ENCODE assay signal across 10 cellular contexts in the genomic region with DNA sequence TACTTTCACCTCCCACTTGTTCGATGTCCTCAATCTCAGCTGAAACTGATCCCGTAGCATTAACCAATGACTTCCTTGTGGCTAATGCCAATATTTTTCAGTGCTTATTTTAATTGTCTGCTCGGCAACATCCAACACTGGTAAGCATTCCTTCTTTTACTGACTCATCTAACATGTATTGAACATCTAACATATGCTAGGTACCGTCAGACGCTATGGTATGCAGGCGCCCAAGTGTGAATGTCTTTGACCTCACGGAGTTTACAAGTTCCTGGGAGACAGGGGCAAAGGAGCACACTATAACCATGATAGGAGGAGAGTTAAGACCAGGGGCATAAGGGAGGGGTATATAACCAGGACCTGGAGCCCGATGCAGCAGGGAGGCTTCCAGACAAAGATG. TPM values are rescaled to one million over a fixed set of nuclear protein-coding genes. Genes with fewer than 3 reads are reported as not detected.
DNase-seq lines count a peak whose midpoint lies in the region; ATAC-seq and TF ChIP-seq lines count a peak whose summit lies in the region.
"Had no signal": no experiment of that assay in that cellular context is flagged by ENCODE, and none has a peak within 500 bp of the region (broad histone marks: within the 10 kb centered on the region; RNA-seq: fewer than 3 reads in every experiment).

No MANE protein-coding gene starts in this region.

- peaks cover 19% of the 10 kb centered on the region for H4K20me1 ChIP-seq in BLaER1
- peaks cover 3% of the 10 kb centered on the region; the same call in 1 of the 2 replicates for H4K20me1 ChIP-seq in GM23338 (replicated peaks; ENCODE audit: insufficient read depth)

- peaks cover 5% of the 10 kb centered on the region; the same call in 2 of the 3 replicates for H3K9me3 Mint-ChIP-seq in GM23338
- no peaks in the 10 kb centered on the region for H3K9me3 Mint-ChIP-seq in activated T-helper 2 cell treated with anti-CD3 and anti-CD28 coated beads, Interferon-gamma antibody, Interleukin-2, Interleukin-4, amounts not matched to agents 10 μg/mL and 5 μg/mL and 100 μg/mL, durations not matched to agents 14 hours and 24 hours and 36 hours
- no peaks in the 10 kb centered on the region for H3K9me3 Mint-ChIP-seq in mesothelial cell of epicardium

- no peak overlapping the region for H3K4me3 ChIP-seq in BLaER1
- H3K4me3 ChIP-seq in GM23338, result no peak overlapping the region
- no peak overlapping the region for H3K4me3 ChIP-seq in colonic mucosa

- H3K4me1 ChIP-seq in BLaER1, result peaks cover 50% of the 10 kb centered on the region
- H3K4me1 ChIP-seq in GM23338 (ENCODE audit: insufficient read depth), result peaks cover 15% of the 10 kb centered on the region
- peaks cover 25% of the 10 kb centered on the region for H3K4me1 ChIP-seq in colonic mucosa

- ATAC-seq in GM23338 (no peak), GM19463 (IDR thresholded peaks at IDR 0.05; ENCODE audit: unreplicated experiment) (no peak), HG03442 (IDR thresholded peaks at IDR 0.05; ENCODE audit: unreplicated experiment) (no peak), GM19324 (IDR thresholded peaks at IDR 0.05; ENCODE audit: low FRiP score, unreplicated experiment) (no peak)

- peaks cover 29% of the 10 kb centered on the region for H3K36me3 Mint-ChIP-seq in GM23338 (ENCODE audit: low read depth)
- peaks cover 37% of the 10 kb centered on the region for H3K36me3 Mint-ChIP-seq in activated T-helper 2 cell treated with anti-CD3 and anti-CD28 coated beads, Interferon-gamma antibody, Interleukin-2, Interleukin-4, amounts not matched to agents 10 μg/mL and 5 μg/mL and 100 μg/mL, durations not matched to agents 14 hours and 24 hours and 36 hours (ENCODE audit: low read depth)
- peaks cover 2% of the 10 kb centered on the region for H3K36me3 Mint-ChIP-seq in mesothelial cell of epicardium

- intact Hi-C loops in activated T-helper 2 cell treated with anti-CD3 and anti-CD28 coated beads, Interferon-gamma antibody, Interleukin-2, Interleukin-4, amounts not matched to agents 10 μg/mL and 5 μg/mL and 100 μg/mL, durations not matched to agents 14 hours and 24 hours and 36 hours (cut with micrococcal nuclease), result no loop called here
- intact Hi-C loops in colonic mucosa (cut with DNase I), result no loop called here

- peak overlapping the region; percentile 99; the same call in 1 of the 2 replicates for H3K4me2 ChIP-seq in BLaER1
- no peak overlapping the region for H3K4me2 ChIP-seq in GM23338

- H3K9me2 ChIP-seq in GM23338 (ENCODE audit: insufficient read depth), result no peaks in the 10 kb centered on the region

- DNase-seq in GM23338 (ENCODE audit: low spot score) (no peak), mesothelial cell of epicardium (ENCODE audit: low spot score in 2 of 2, unreplicated experiment in 2 of 2) (no peak), colonic mucosa (no peak)
- no peak for DNase-seq in activated T-helper 2 cell treated with anti-CD3 and anti-CD28 coated beads, Interferon-gamma antibody, Interleukin-2, Interleukin-4, amounts not matched to agents 10 μg/mL and 5 μg/mL and 100 μg/mL, durations not matched to agents 14 hours and 24 hours and 36 hours (ENCODE audit: low spot score)
- DNase-seq: hippocampal formation had no signal

- peaks cover 14% of the 10 kb centered on the region for H3K79me2 ChIP-seq in GM23338 (replicated peaks; ENCODE audit: insufficient read depth)

- H3K9me3 ChIP-seq in BLaER1, result no peaks in the 10 kb centered on the region
- H3K9me3 ChIP-seq in colonic mucosa, result no peaks in the 10 kb centered on the region

- H3K27me3 ChIP-seq in BLaER1 (no peaks in the 10 kb centered on the region), GM23338 (ENCODE audit: insufficient read depth) (peaks cover 8% of the 10 kb centered on the region; the same call in 1 of the 2 replicates), colonic mucosa (no peaks in the 10 kb centered on the region)

- H3K27me3 Mint-ChIP-seq in GM23338 (ENCODE audit: insufficient read depth, low read depth, poor library complexity) (peaks cover 23% of the 10 kb centered on the region), mesothelial cell of epicardium (ENCODE audit: low read depth) (peaks cover 2% of the 10 kb centered on the region)
- no peaks in the 10 kb centered on the region for H3K27me3 Mint-ChIP-seq in activated T-helper 2 cell treated with anti-CD3 and anti-CD28 coated beads, Interferon-gamma antibody, Interleukin-2, Interleukin-4, amounts not matched to agents 10 μg/mL and 5 μg/mL and 100 μg/mL, durations not matched to agents 14 hours and 24 hours and 36 hours (ENCODE audit: low read depth)

- peak overlapping the region; percentile 96 for H3K4me3 Mint-ChIP-seq in GM23338
- H3K4me3 Mint-ChIP-seq in activated T-helper 2 cell treated with anti-CD3 and anti-CD28 coated beads, Interferon-gamma antibody, Interleukin-2, Interleukin-4, amounts not matched to agents 10 μg/mL and 5 μg/mL and 100 μg/mL, durations not matched to agents 14 hours and 24 hours and 36 hours (ENCODE audit: low read depth), result peak overlapping the region; percentile 93
- peak overlapping the region; percentile 96 for H3K4me3 Mint-ChIP-seq in mesothelial cell of epicardium

- H3K27ac ChIP-seq in BLaER1 (no peak overlapping the region), GM23338 (ENCODE audit: low read depth) (no peak overlapping the region), colonic mucosa (no peak overlapping the region)

- H3K9ac ChIP-seq in BLaER1 (0 out of 2 replicates have a peak overlapping the region, but pooled peaks have one; percentile 4), colonic mucosa (ENCODE audit: low read depth in 2 of 2, low read length in 2 of 2) (peak overlapping the region in 1 of 2 donors; percentile 98)

- TF ChIP-seq CTCF in GM23338 (conservative IDR thresholded peaks at IDR 0.05; ENCODE audit: low read depth in 2 of 2) (no peak), mesothelial cell of epicardium (IDR thresholded peaks at IDR 0.05; ENCODE audit: unreplicated experiment) (no peak), colonic mucosa (IDR thresholded peaks at IDR 0.05) (no peak)

- peaks cover 29% of the 10 kb centered on the region for H3K4me1 Mint-ChIP-seq in GM23338
- peaks cover 31% of the 10 kb centered on the region for H3K4me1 Mint-ChIP-seq in activated T-helper 2 cell treated with anti-CD3 and anti-CD28 coated beads, Interferon-gamma antibody, Interleukin-2, Interleukin-4, amounts not matched to agents 10 μg/mL and 5 μg/mL and 100 μg/mL, durations not matched to agents 14 hours and 24 hours and 36 hours (ENCODE audit: low read depth)
- peaks cover 41% of the 10 kb centered on the region for H3K4me1 Mint-ChIP-seq in mesothelial cell of epicardium

- H3K27ac Mint-ChIP-seq in GM23338 (no peak overlapping the region), mesothelial cell of epicardium (no peak overlapping the region)
- H3K27ac Mint-ChIP-seq in activated T-helper 2 cell treated with anti-CD3 and anti-CD28 coated beads, Interferon-gamma antibody, Interleukin-2, Interleukin-4, amounts not matched to agents 10 μg/mL and 5 μg/mL and 100 μg/mL, durations not matched to agents 14 hours and 24 hours and 36 hours, result no peak overlapping the region

- H3F3A ChIP-seq in GM23338 (replicated peaks; ENCODE audit: low read depth), result peaks cover 18% of the 10 kb centered on the region

- H2AFZ ChIP-seq in GM23338, result no peak overlapping the region

- H3K36me3 ChIP-seq in BLaER1, result peaks cover 54% of the 10 kb centered on the region
- no peaks in the 10 kb centered on the region; the same call in 1 of the 2 replicates for H3K36me3 ChIP-seq in GM23338 (ENCODE audit: insufficient read depth)
- H3K36me3 ChIP-seq in colonic mucosa, result peaks cover 7% of the 10 kb centered on the region

TF ChIP-seq in GM23338, 12 proteins besides CTCF, POLR2A, EP300 and RAD21 (continues in another document):
- TF ChIP-seq CREB1 (CRISPR knock-in tag; IDR thresholded peaks at IDR 0.05; ENCODE audit: low read depth) (no peak), JUNB (IDR thresholded peaks at IDR 0.05; ENCODE audit: unreplicated experiment) (no peak)

RNA-seq across cellular contexts. Expression of a gene that starts 1.7 kb away (rescaled TPM):
- 53.6 and 59.1 TPM in 2 replicates for total RNA-seq in GM23338 (2014; rRNA removed; shearing (Covaris generic))
- polyA plus RNA-seq in GM23338 (2016; fragmentation: Nextera tagmentation; extraction: Ambion mirVana), result 61.7 and 62.2 TPM in 2 replicates
- 45.1 and 46.0 TPM in 2 replicates for total RNA-seq in activated T-helper 2 cell treated with anti-CD3 and anti-CD28 coated beads, Interferon-gamma antibody, Interleukin-2, Interleukin-4, amounts not matched to agents 10 μg/mL and 5 μg/mL and 100 μg/mL, durations not matched to agents 14 hours and 24 hours and 36 hours
- total RNA-seq in mesothelial cell of epicardium, result 25.0 to 27.1 TPM (median 26.5 TPM) in 3 replicates
- 10 to 100 TPM; 31.1 to 64.6 TPM for total RNA-seq in colonic mucosa

RNA-seq across cellular contexts. Expression of a gene that starts 4.3 kb away (rescaled TPM):
- total RNA-seq in GM23338 (2014; rRNA removed; shearing (Covaris generic)), result 41.9 TPM in 2 replicates
- polyA plus RNA-seq in GM23338 (2016; fragmentation: Nextera tagmentation; extraction: Ambion mirVana), result 23.5 and 26.7 TPM in 2 replicates
- total RNA-seq in activated T-helper 2 cell treated with anti-CD3 and anti-CD28 coated beads, Interferon-gamma antibody, Interleukin-2, Interleukin-4, amounts not matched to agents 10 μg/mL and 5 μg/mL and 100 μg/mL, durations not matched to agents 14 hours and 24 hours and 36 hours, result 10.5 and 11.0 TPM in 2 replicates
- total RNA-seq in mesothelial cell of epicardium, result 28.1 to 30.2 TPM (median 29.5 TPM) in 3 replicates
- total RNA-seq in colonic mucosa, result 10 to 100 TPM; 14.2 to 20.2 TPM

RNA-seq across cellular contexts. Expression of a gene that starts 6.9 kb away (rescaled TPM):
- 3.7 and 8.2 TPM in 2 replicates for total RNA-seq in GM23338 (2014; rRNA removed; shearing (Covaris generic))
- 1.9 and 2.5 TPM in 2 replicates for polyA plus RNA-seq in GM23338 (2016; fragmentation: Nextera tagmentation; extraction: Ambion mirVana)
- total RNA-seq in activated T-helper 2 cell treated with anti-CD3 and anti-CD28 coated beads, Interferon-gamma antibody, Interleukin-2, Interleukin-4, amounts not matched to agents 10 μg/mL and 5 μg/mL and 100 μg/mL, durations not matched to agents 14 hours and 24 hours and 36 hours, result 1.5 and 1.6 TPM in 2 replicates
- total RNA-seq in mesothelial cell of epicardium, result 6.7 to 7.1 TPM (median 7.0 TPM) in 3 replicates
- 10 to 100 TPM; 11.6 to 20.0 TPM for total RNA-seq in colonic mucosa

RNA-seq across cellular contexts. Expression of a gene that starts 26.3 kb away (rescaled TPM):
- 2.0 and 3.8 TPM in 2 replicates for total RNA-seq in GM23338 (2014; rRNA removed; shearing (Covaris generic))
- 2.4 and 2.7 TPM in 2 replicates for polyA plus RNA-seq in GM23338 (2016; fragmentation: Nextera tagmentation; extraction: Ambion mirVana)
- not detected in 2 replicates for total RNA-seq in activated T-helper 2 cell treated with anti-CD3 and anti-CD28 coated beads, Interferon-gamma antibody, Interleukin-2, Interleukin-4, amounts not matched to agents 10 μg/mL and 5 μg/mL and 100 μg/mL, durations not matched to agents 14 hours and 24 hours and 36 hours
- 95.2 to 102 TPM (median 97.9 TPM) in 3 replicates for total RNA-seq in mesothelial cell of epicardium
- total RNA-seq in colonic mucosa, result 1 to 10 TPM; 4.9 to 8.8 TPM
- total RNA-seq: NCI-H460 had no signal

RNA-seq across cellular contexts. Expression of a gene that starts 28.4 kb away (rescaled TPM):
- 26.3 and 31.1 TPM in 2 replicates for total RNA-seq in GM23338 (2014; rRNA removed; shearing (Covaris generic))
- 26.0 TPM in 2 replicates for polyA plus RNA-seq in GM23338 (2016; fragmentation: Nextera tagmentation; extraction: Ambion mirVana)
- total RNA-seq in activated T-helper 2 cell treated with anti-CD3 and anti-CD28 coated beads, Interferon-gamma antibody, Interleukin-2, Interleukin-4, amounts not matched to agents 10 μg/mL and 5 μg/mL and 100 μg/mL, durations not matched to agents 14 hours and 24 hours and 36 hours, result 18.7 and 19.1 TPM in 2 replicates
- total RNA-seq in mesothelial cell of epicardium, result 33.0 to 35.9 TPM (median 35.7 TPM) in 3 replicates
- 10 to 100 TPM; 20.2 to 28.3 TPM for total RNA-seq in colonic mucosa
